Comparison of ENCODE assay signal across 9 cellular contexts in genomic region chr2:8456149-8457091, GRCh38.
DNase-seq lines count a peak whose midpoint lies in the region; ATAC-seq lines count a peak whose summit lies in the region.
"Had no signal": no experiment of that assay in that cellular context is flagged by ENCODE, and none has a peak within 500 bp of the region (broad histone marks: within the 10 kb centered on the region; RNA-seq: fewer than 3 reads in every experiment).

No MANE protein-coding gene starts in this region.

- peaks cover 6% of the 10 kb centered on the region for H3K36me3 Mint-ChIP-seq in effector memory CD8-positive, alpha-beta T cell (ENCODE audit: insufficient read depth)

- H3K4me3 ChIP-seq in subcutaneous abdominal adipose tissue (ENCODE audit: low read depth in 1 of 5, low read length in 5 of 5): peak overlapping the region in 3 of 5 donors; percentile 9 to 54 (median 23)

- peaks cover 0 to 17% (median 11%) of the 10 kb centered on the region in 5 donors for H3K4me1 ChIP-seq in subcutaneous abdominal adipose tissue (ENCODE audit: control insufficient read depth in 5 of 5, insufficient read depth in 5 of 5, low read length in 5 of 5)

- no peaks in the 10 kb centered on the region for H3K36me3 ChIP-seq in subcutaneous abdominal adipose tissue (ENCODE audit: control insufficient read depth in 5 of 5, insufficient read depth in 5 of 5, low read length in 5 of 5)

- in situ Hi-C loops in G401 (cut with HindIII; ENCODE audit: low sequenced_read_pairs): no loop called here

- peaks cover 0 to 11% (median 3%) of the 10 kb centered on the region in 5 donors for H3K27me3 ChIP-seq in subcutaneous abdominal adipose tissue (ENCODE audit: control insufficient read depth in 5 of 5, insufficient read depth in 4 of 5, low read length in 5 of 5)

- peak overlapping the region; percentile 67 to 89 for H3K4me3 Mint-ChIP-seq in effector memory CD8-positive, alpha-beta T cell

- H3K9me3 Mint-ChIP-seq in effector memory CD8-positive, alpha-beta T cell: no peaks in the 10 kb centered on the region

- peaks cover 25 to 31% of the 10 kb centered on the region in 2 donors for H3K4me1 Mint-ChIP-seq in effector memory CD8-positive, alpha-beta T cell (ENCODE audit: low read depth in 2 of 2)

- peak overlapping the region; percentile 96 to 98 for H3K27ac Mint-ChIP-seq in effector memory CD8-positive, alpha-beta T cell

- H3K27ac ChIP-seq in subcutaneous abdominal adipose tissue (ENCODE audit: low read depth, low read length): no peak overlapping the region

- peak overlapping the region in 1 of 5 donors; percentile 26 for H3K9ac ChIP-seq in subcutaneous abdominal adipose tissue (ENCODE audit: low read length in 5 of 5)

- DNase-seq in NK-92 treated with Interleukin-12 subunit alpha and Interleukin-12 subunit beta, amount 100 ng/mL, for 24 hours (lab: John Stamatoyannopoulos, UW): peak; percentile 38
- DNase-seq in NK-92 (lab: John Stamatoyannopoulos, UW; ENCODE audit: unreplicated experiment): no peak
- DNase-seq in effector memory CD8-positive, alpha-beta T cell: peak in 1 of 3 experiments; percentile 45
- no peak for DNase-seq in HK-2 (ENCODE audit: unreplicated experiment)
- no peak for DNase-seq in G401 (ENCODE audit: low spot score)
- DNase-seq: ACHN had no signal

- no peaks in the 10 kb centered on the region for H3K27me3 Mint-ChIP-seq in effector memory CD8-positive, alpha-beta T cell

- ATAC-seq in activated CD4-positive, CD25-positive, alpha-beta regulatory T cell treated with anti-CD3 and anti-CD28 coated beads, Interleukin-2, amount 50 U/mL, for 24 hours: peak; percentile 72
- peak; percentile 54 for ATAC-seq in effector memory CD8-positive, alpha-beta T cell (replicated peaks)
- no peak for ATAC-seq in HG02870 (IDR thresholded peaks at IDR 0.05; ENCODE audit: unreplicated experiment)

- H3K9me3 ChIP-seq in subcutaneous abdominal adipose tissue (ENCODE audit: control insufficient read depth in 5 of 5, low read length in 5 of 5): no peaks in the 10 kb centered on the region
